ENCODE assay signal across 19 cellular contexts in genomic region chr20:25303292-25304024, GRCh38. TPM values are rescaled to one million over a fixed set of nuclear protein-coding genes. Genes with fewer than 3 reads are reported as not detected.
DNase-seq lines count a peak whose midpoint lies in the region; FAIRE-seq and TF ChIP-seq lines count a peak whose summit lies in the region.
"Had no signal": no experiment of that assay in that cellular context is flagged by ENCODE, and none has a peak within 500 bp of the region (broad histone marks: within the 10 kb centered on the region; RNA-seq: fewer than 3 reads in every experiment).

No MANE protein-coding gene starts in this region.

- H3K27ac Mint-ChIP-seq in dendritic cell treated with granulocyte-macrophage colony-stimulating factor and Interleukin-4, amounts not matched to agents 40 ng/mL and 50 ng/mL, for 4 days: peak overlapping the region; percentile 56

- H3K9me3 Mint-ChIP-seq in dendritic cell treated with granulocyte-macrophage colony-stimulating factor and Interleukin-4, amounts not matched to agents 40 ng/mL and 50 ng/mL, for 4 days: no peaks in the 10 kb centered on the region
- H3K9me3 Mint-ChIP-seq: CD8-positive, alpha-beta T cell had no signal

- intact Hi-C loops in left ventricle myocardium inferior (cut with micrococcal nuclease): loop anchor here (10.0 kb wide), 1 partner anchor 91 kb away; the partner anchor contains the start of gene ABHD12
- intact Hi-C loops in dendritic cell treated with granulocyte-macrophage colony-stimulating factor and Interleukin-4, amounts not matched to agents 40 ng/mL and 50 ng/mL, for 4 days (cut with micrococcal nuclease): no loop called here

- POLR2A ChIA-PET in HEK293 (lab: Yijun Ruan, JAX): no interaction called here

- H3K36me3 Mint-ChIP-seq in dendritic cell treated with granulocyte-macrophage colony-stimulating factor and Interleukin-4, amounts not matched to agents 40 ng/mL and 50 ng/mL, for 4 days (ENCODE audit: low read depth): peaks cover 91% of the 10 kb centered on the region

- no peak for TF ChIP-seq CTCF in cardiac muscle cell (IDR thresholded peaks at IDR 0.05; ENCODE audit: low read depth, low read length)
- TF ChIP-seq CTCF in left ventricle myocardium inferior (IDR thresholded peaks at IDR 0.05; ENCODE audit: borderline replicate concordance): no peak
- TF ChIP-seq CTCF in HEK293 (tag by site-specific recombination; IDR thresholded peaks at IDR 0.05): no peak

- H3K27ac ChIP-seq in cardiac muscle cell (peak overlapping the region; percentile 46), left ventricle myocardium inferior (replicated peaks) (no peak overlapping the region), HEK293 (ENCODE audit: extremely low read depth, low read depth, low read length) (no peak overlapping the region)
- H3K27ac ChIP-seq: SJCRH30 had no signal

- H3K9me3 ChIP-seq in cardiac muscle cell (ENCODE audit: low read depth): no peaks in the 10 kb centered on the region
- no peaks in the 10 kb centered on the region for H3K9me3 ChIP-seq in left ventricle myocardium inferior (replicated peaks)
- H3K9me3 ChIP-seq in HEK293 (ENCODE audit: control insufficient read depth, insufficient read depth, low read depth, low read length): no peaks in the 10 kb centered on the region
- H3K9me3 ChIP-seq: BLaER1 treated with 17β-estradiol and CSF1 and Interleukin-3, amounts not matched to agents 10 nM and 100 nM; SJCRH30 had no signal

- peak; percentile 62 for FAIRE-seq in urothelium cell line (lab: Jason Lieb, UNC)
- FAIRE-seq: GM12892, H1 had no signal

- H3K36me3 ChIP-seq in cardiac muscle cell: peaks cover 9% of the 10 kb centered on the region
- peaks cover 27% of the 10 kb centered on the region for H3K36me3 ChIP-seq in left ventricle myocardium inferior
- peaks cover 9 to 44% of the 10 kb centered on the region in 2 experiments; a peak in 2 of 3 replicates for H3K36me3 ChIP-seq in HEK293 (ENCODE audit: control insufficient read depth in 2 of 2, insufficient read depth in 1 of 2, low read length in 2 of 2)

- CTCF ChIA-PET in HEK293 (lab: Yijun Ruan, JAX): interaction anchor here (0.6 to 1.8 kb wide), 2 partner anchors 96 to 141 kb away, joined by 3 to 9 read pairs; no protein-coding TSS in a partner anchor

- H3K4me1 Mint-ChIP-seq in dendritic cell treated with granulocyte-macrophage colony-stimulating factor and Interleukin-4, amounts not matched to agents 40 ng/mL and 50 ng/mL, for 4 days (ENCODE audit: low read depth): peaks cover 53% of the 10 kb centered on the region

- no peak overlapping the region for H3K4me3 ChIP-seq in cardiac muscle cell
- no peak overlapping the region for H3K4me3 ChIP-seq in left ventricle myocardium inferior
- H3K4me3 ChIP-seq in HEK293 (ENCODE audit: low read depth, low read length): no peak overlapping the region
- H3K4me3 ChIP-seq: BLaER1 treated with 17β-estradiol and CSF1 and Interleukin-3, amounts not matched to agents 10 nM and 100 nM; SJCRH30 had no signal

- H3K4me3 Mint-ChIP-seq in dendritic cell treated with granulocyte-macrophage colony-stimulating factor and Interleukin-4, amounts not matched to agents 40 ng/mL and 50 ng/mL, for 4 days: no peak overlapping the region
- H3K4me3 Mint-ChIP-seq: CD8-positive, alpha-beta T cell had no signal

- H3K4me1 ChIP-seq in cardiac muscle cell (ENCODE audit: low read depth): no peaks in the 10 kb centered on the region
- H3K4me1 ChIP-seq in left ventricle myocardium inferior: peaks cover 16% of the 10 kb centered on the region
- H3K4me1 ChIP-seq in HEK293 (ENCODE audit: control insufficient read depth, insufficient read depth, low read length): no peaks in the 10 kb centered on the region

- H3K27me3 ChIP-seq in cardiac muscle cell (no peaks in the 10 kb centered on the region), left ventricle myocardium inferior (ENCODE audit: low read depth) (no peaks in the 10 kb centered on the region)
- H3K27me3 ChIP-seq: BLaER1 treated with 17β-estradiol and CSF1 and Interleukin-3, amounts not matched to agents 10 nM and 100 nM; SJCRH30 had no signal

- H3K27me3 Mint-ChIP-seq in dendritic cell treated with granulocyte-macrophage colony-stimulating factor and Interleukin-4, amounts not matched to agents 40 ng/mL and 50 ng/mL, for 4 days: no peaks in the 10 kb centered on the region

- DNase-seq in cardiac muscle cell (ENCODE audit: low read depth in 1 of 2, low spot score in 1 of 2) (no peak), left ventricle myocardium inferior (no peak), urothelium cell line (ENCODE audit: low spot score) (no peak), NCI-H524 treated with DMSO at 0.1 percent for 48 hours (lab: John Stamatoyannopoulos, UW) (no peak)
- DNase-seq in NK-92 treated with Interleukin-12 subunit alpha and Interleukin-12 subunit beta, amount 100 ng/mL, for 24 hours (lab: John Stamatoyannopoulos, UW): no peak
- DNase-seq: CD8-positive, alpha-beta T cell; Karpas-422; NCI-H1417 treated with DMSO at 0.1 percent for 48 hours; NCI-H187 treated with DMSO at 0.1 percent for 48 hours; NCI-H226; NCI-H524; PC-3; RPMI8226; SJCRH30 had no signal

TF ChIP-seq in HEK293, 187 proteins besides CTCF, POLR2A, EP300 and RAD21:
- no peak for TF ChIP-seq ZNF639 (tag by site-specific recombination; IDR thresholded peaks at IDR 0.05)
- no peak for TF ChIP-seq ZBTB20 (tag by site-specific recombination; IDR thresholded peaks at IDR 0.05)
- no peak for TF ChIP-seq ZNF398 (tag by site-specific recombination; IDR thresholded peaks at IDR 0.05)
- peak; percentile 42; the same call in 1 of the 2 replicates for TF ChIP-seq ZFHX2 (tag by site-specific recombination; conservative IDR thresholded peaks at IDR 0.05)

RNA-seq across cellular contexts. Expression of gene PYGB, which starts 55.6 kb away (rescaled TPM):
- total RNA-seq in cardiac muscle cell (243 and 268 TPM in 2 replicates), left ventricle myocardium inferior (218 TPM)
- polyA plus RNA-seq in cardiac muscle cell: 178 and 192 TPM in 2 replicates
